Comparison of ENCODE assay signal across 1 cellular context in the genomic region with DNA sequence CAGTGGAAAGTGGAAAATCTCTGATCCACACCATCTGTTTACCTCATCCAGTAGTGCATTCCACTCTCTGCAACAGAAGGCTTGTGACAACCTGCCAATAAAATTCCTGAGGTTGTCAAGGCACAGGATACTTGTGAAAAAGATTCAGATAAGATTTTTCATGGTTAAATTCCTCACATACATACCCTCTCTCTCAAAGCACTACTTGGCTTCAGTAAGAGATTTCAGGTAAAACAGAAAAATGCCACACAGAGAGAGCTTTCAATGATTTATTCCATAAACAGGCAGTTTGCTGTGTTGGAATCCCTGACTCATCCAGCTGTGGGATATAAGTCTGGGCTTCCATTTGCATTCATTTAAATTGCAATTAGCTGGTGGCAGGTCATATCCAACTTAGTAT.
TF ChIP-seq lines count a peak whose summit lies in the region.

No MANE protein-coding gene starts in this region.

TF ChIP-seq in WTC11, 78 proteins besides CTCF, POLR2A, EP300 and RAD21 (continued from another document):
- TF ChIP-seq, protein P1, sequence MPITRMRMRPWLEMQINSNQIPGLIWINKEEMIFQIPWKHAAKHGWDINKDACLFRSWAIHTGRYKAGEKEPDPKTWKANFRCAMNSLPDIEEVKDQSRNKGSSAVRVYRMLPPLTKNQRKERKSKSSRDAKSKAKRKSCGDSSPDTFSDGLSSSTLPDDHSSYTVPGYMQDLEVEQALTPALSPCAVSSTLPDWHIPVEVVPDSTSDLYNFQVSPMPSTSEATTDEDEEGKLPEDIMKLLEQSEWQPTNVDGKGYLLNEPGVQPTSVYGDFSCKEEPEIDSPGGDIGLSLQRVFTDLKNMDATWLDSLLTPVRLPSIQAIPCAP (CRISPR knock-in tag; IDR thresholded peaks at IDR 0.05), result no peak
- TF ChIP-seq FOXP1 (CRISPR knock-in tag; IDR thresholded peaks at IDR 0.05; ENCODE audit: borderline replicate concordance), result no peak
- TF ChIP-seq SMAD3 (CRISPR knock-in tag; IDR thresholded peaks at IDR 0.05; ENCODE audit: borderline replicate concordance), result no peak
